ENCODE assay signal across 1 cellular context in the genomic region with DNA sequence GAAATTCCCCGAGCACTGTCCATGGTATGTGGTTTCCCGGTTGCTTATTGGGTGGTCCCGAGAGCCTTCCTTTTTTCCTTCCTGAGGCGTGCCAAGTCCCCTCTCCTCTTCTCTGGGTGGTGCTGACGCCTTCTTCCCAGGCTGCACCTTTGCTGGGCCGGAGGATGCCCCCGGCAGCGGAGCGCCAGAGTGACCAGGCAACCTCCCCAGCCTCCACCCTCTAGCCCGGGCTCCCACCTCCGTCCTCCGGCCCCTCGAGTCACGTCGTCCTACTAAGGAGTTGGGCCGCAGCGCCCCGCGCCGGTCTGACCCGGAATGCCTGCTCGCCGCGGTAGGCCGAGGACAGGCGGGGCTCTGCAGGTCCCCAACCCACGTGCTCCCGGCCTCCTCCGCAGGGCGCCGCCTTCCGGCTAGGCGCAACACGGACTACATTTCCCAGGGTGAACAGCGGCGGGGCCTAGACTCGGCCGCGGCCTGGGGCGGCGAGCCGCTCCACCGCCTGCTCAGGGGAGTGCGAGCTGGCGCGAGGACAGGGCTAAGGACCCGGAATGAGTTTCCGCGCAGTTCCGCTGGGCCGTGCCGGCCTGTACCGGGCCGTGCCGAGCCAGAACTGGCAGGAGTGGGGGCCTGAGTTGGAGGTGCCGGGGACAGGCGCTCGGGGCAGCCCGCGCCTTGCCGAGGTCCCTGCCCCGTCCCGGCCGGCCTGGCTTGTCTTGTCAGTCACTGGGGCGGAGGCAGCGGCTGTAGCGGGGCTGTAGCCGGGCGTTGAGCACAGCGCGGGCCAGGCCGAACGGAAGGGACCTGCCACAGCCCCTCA.
TF ChIP-seq lines count a peak whose summit lies in the region.

A gene with protein sequence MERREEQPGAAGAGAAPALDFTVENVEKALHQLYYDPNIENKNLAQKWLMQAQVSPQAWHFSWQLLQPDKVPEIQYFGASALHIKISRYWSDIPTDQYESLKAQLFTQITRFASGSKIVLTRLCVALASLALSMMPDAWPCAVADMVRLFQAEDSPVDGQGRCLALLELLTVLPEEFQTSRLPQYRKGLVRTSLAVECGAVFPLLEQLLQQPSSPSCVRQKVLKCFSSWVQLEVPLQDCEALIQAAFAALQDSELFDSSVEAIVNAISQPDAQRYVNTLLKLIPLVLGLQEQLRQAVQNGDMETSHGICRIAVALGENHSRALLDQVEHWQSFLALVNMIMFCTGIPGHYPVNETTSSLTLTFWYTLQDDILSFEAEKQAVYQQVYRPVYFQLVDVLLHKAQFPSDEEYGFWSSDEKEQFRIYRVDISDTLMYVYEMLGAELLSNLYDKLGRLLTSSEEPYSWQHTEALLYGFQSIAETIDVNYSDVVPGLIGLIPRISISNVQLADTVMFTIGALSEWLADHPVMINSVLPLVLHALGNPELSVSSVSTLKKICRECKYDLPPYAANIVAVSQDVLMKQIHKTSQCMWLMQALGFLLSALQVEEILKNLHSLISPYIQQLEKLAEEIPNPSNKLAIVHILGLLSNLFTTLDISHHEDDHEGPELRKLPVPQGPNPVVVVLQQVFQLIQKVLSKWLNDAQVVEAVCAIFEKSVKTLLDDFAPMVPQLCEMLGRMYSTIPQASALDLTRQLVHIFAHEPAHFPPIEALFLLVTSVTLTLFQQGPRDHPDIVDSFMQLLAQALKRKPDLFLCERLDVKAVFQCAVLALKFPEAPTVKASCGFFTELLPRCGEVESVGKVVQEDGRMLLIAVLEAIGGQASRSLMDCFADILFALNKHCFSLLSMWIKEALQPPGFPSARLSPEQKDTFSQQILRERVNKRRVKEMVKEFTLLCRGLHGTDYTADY (plus strand): TSS at position 707 of the 817 bp plus-strand sequence. CDS start 651 bp downstream, outside the sequence.

TF ChIP-seq in WTC11, 78 proteins besides CTCF, POLR2A, EP300 and RAD21 (continued from another document and continues in another):
- TF ChIP-seq, protein P1, sequence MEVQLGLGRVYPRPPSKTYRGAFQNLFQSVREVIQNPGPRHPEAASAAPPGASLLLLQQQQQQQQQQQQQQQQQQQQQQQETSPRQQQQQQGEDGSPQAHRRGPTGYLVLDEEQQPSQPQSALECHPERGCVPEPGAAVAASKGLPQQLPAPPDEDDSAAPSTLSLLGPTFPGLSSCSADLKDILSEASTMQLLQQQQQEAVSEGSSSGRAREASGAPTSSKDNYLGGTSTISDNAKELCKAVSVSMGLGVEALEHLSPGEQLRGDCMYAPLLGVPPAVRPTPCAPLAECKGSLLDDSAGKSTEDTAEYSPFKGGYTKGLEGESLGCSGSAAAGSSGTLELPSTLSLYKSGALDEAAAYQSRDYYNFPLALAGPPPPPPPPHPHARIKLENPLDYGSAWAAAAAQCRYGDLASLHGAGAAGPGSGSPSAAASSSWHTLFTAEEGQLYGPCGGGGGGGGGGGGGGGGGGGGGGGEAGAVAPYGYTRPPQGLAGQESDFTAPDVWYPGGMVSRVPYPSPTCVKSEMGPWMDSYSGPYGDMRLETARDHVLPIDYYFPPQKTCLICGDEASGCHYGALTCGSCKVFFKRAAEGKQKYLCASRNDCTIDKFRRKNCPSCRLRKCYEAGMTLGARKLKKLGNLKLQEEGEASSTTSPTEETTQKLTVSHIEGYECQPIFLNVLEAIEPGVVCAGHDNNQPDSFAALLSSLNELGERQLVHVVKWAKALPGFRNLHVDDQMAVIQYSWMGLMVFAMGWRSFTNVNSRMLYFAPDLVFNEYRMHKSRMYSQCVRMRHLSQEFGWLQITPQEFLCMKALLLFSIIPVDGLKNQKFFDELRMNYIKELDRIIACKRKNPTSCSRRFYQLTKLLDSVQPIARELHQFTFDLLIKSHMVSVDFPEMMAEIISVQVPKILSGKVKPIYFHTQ (CRISPR knock-in tag; IDR thresholded peaks at IDR 0.05) = no peak
- TF ChIP-seq ATF1 (CRISPR knock-in tag; IDR thresholded peaks at IDR 0.05) = no peak
- TF ChIP-seq, protein P2, sequence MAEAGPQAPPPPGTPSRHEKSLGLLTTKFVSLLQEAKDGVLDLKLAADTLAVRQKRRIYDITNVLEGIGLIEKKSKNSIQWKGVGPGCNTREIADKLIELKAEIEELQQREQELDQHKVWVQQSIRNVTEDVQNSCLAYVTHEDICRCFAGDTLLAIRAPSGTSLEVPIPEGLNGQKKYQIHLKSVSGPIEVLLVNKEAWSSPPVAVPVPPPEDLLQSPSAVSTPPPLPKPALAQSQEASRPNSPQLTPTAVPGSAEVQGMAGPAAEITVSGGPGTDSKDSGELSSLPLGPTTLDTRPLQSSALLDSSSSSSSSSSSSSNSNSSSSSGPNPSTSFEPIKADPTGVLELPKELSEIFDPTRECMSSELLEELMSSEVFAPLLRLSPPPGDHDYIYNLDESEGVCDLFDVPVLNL (CRISPR knock-in tag; IDR thresholded peaks at IDR 0.05; ENCODE audit: borderline replicate concordance, low read depth) = no peak
- TF ChIP-seq GABPB1 (CRISPR knock-in tag; IDR thresholded peaks at IDR 0.05) = peak; percentile 63; the same call in 1 of the 2 replicates
- no peak for TF ChIP-seq HMGA2 (CRISPR knock-in tag; IDR thresholded peaks at IDR 0.05)
- peak; percentile 63; the same call in 1 of the 2 replicates for TF ChIP-seq TP53 (CRISPR knock-in tag; IDR thresholded peaks at IDR 0.05)
- TF ChIP-seq NR3C1 (CRISPR knock-in tag; conservative IDR thresholded peaks at IDR 0.05; ENCODE audit: low read depth) = no peak
- no peak for TF ChIP-seq EMX1 (CRISPR knock-in tag; IDR thresholded peaks at IDR 0.05)
- TF ChIP-seq, protein P3, sequence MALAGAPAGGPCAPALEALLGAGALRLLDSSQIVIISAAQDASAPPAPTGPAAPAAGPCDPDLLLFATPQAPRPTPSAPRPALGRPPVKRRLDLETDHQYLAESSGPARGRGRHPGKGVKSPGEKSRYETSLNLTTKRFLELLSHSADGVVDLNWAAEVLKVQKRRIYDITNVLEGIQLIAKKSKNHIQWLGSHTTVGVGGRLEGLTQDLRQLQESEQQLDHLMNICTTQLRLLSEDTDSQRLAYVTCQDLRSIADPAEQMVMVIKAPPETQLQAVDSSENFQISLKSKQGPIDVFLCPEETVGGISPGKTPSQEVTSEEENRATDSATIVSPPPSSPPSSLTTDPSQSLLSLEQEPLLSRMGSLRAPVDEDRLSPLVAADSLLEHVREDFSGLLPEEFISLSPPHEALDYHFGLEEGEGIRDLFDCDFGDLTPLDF (CRISPR knock-in tag; IDR thresholded peaks at IDR 0.05) = no peak
- TF ChIP-seq ZNF263 (CRISPR knock-in tag; IDR thresholded peaks at IDR 0.05; ENCODE audit: low read depth) = no peak
- TF ChIP-seq TEAD1 (CRISPR knock-in tag; IDR thresholded peaks at IDR 0.05) = peak; percentile 89
- TF ChIP-seq, protein P4, sequence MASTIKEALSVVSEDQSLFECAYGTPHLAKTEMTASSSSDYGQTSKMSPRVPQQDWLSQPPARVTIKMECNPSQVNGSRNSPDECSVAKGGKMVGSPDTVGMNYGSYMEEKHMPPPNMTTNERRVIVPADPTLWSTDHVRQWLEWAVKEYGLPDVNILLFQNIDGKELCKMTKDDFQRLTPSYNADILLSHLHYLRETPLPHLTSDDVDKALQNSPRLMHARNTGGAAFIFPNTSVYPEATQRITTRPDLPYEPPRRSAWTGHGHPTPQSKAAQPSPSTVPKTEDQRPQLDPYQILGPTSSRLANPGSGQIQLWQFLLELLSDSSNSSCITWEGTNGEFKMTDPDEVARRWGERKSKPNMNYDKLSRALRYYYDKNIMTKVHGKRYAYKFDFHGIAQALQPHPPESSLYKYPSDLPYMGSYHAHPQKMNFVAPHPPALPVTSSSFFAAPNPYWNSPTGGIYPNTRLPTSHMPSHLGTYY (CRISPR knock-in tag; IDR thresholded peaks at IDR 0.05) = 0 out of 2 replicates have a peak, but pooled peaks have one; percentile 73
- TF ChIP-seq, protein P5, sequence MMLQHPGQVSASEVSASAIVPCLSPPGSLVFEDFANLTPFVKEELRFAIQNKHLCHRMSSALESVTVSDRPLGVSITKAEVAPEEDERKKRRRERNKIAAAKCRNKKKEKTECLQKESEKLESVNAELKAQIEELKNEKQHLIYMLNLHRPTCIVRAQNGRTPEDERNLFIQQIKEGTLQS (CRISPR knock-in tag; conservative IDR thresholded peaks at IDR 0.05) = no peak
- TF ChIP-seq, protein P6, sequence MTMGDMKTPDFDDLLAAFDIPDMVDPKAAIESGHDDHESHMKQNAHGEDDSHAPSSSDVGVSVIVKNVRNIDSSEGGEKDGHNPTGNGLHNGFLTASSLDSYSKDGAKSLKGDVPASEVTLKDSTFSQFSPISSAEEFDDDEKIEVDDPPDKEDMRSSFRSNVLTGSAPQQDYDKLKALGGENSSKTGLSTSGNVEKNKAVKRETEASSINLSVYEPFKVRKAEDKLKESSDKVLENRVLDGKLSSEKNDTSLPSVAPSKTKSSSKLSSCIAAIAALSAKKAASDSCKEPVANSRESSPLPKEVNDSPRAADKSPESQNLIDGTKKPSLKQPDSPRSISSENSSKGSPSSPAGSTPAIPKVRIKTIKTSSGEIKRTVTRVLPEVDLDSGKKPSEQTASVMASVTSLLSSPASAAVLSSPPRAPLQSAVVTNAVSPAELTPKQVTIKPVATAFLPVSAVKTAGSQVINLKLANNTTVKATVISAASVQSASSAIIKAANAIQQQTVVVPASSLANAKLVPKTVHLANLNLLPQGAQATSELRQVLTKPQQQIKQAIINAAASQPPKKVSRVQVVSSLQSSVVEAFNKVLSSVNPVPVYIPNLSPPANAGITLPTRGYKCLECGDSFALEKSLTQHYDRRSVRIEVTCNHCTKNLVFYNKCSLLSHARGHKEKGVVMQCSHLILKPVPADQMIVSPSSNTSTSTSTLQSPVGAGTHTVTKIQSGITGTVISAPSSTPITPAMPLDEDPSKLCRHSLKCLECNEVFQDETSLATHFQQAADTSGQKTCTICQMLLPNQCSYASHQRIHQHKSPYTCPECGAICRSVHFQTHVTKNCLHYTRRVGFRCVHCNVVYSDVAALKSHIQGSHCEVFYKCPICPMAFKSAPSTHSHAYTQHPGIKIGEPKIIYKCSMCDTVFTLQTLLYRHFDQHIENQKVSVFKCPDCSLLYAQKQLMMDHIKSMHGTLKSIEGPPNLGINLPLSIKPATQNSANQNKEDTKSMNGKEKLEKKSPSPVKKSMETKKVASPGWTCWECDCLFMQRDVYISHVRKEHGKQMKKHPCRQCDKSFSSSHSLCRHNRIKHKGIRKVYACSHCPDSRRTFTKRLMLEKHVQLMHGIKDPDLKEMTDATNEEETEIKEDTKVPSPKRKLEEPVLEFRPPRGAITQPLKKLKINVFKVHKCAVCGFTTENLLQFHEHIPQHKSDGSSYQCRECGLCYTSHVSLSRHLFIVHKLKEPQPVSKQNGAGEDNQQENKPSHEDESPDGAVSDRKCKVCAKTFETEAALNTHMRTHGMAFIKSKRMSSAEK (CRISPR knock-in tag; IDR thresholded peaks at IDR 0.05; ENCODE audit: borderline replicate concordance) = no peak
- TF ChIP-seq NFE2L1 (CRISPR knock-in tag; IDR thresholded peaks at IDR 0.05) = no peak
- TF ChIP-seq FOXJ3 (CRISPR knock-in tag; IDR thresholded peaks at IDR 0.05; ENCODE audit: borderline replicate concordance) = no peak
- TF ChIP-seq NFYB (CRISPR knock-in tag; conservative IDR thresholded peaks at IDR 0.05; ENCODE audit: low read depth) = no peak
- no peak for TF ChIP-seq CREB1 (CRISPR knock-in tag; IDR thresholded peaks at IDR 0.05)
- TF ChIP-seq SOX15 (CRISPR knock-in tag; IDR thresholded peaks at IDR 0.05) = no peak
- TF ChIP-seq GTF2I (CRISPR knock-in tag; conservative IDR thresholded peaks at IDR 0.05) = no peak
- TF ChIP-seq TEAD4 (CRISPR knock-in tag; IDR thresholded peaks at IDR 0.05) = no peak
- TF ChIP-seq CBFB (CRISPR knock-in tag; IDR thresholded peaks at IDR 0.05; ENCODE audit: low read depth) = no peak; the same call in 1 of the 2 replicates
- TF ChIP-seq, protein P7, sequence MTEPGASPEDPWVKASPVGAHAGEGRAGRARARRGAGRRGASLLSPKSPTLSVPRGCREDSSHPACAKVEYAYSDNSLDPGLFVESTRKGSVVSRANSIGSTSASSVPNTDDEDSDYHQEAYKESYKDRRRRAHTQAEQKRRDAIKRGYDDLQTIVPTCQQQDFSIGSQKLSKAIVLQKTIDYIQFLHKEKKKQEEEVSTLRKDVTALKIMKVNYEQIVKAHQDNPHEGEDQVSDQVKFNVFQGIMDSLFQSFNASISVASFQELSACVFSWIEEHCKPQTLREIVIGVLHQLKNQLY (CRISPR knock-in tag; IDR thresholded peaks at IDR 0.05) = 0 out of 2 replicates have a peak, but pooled peaks have one; percentile 60
- TF ChIP-seq SMAD4 (CRISPR knock-in tag; IDR thresholded peaks at IDR 0.05) = no peak
- no peak for TF ChIP-seq PRRX2 (CRISPR knock-in tag; IDR thresholded peaks at IDR 0.05)
- no peak for TF ChIP-seq OVOL2 (CRISPR knock-in tag; IDR thresholded peaks at IDR 0.05; ENCODE audit: borderline replicate concordance)
- TF ChIP-seq ZNF232 (CRISPR knock-in tag; IDR thresholded peaks at IDR 0.05) = 0 out of 2 replicates have a peak, but pooled peaks have one; percentile 50
- TF ChIP-seq SP1 (CRISPR knock-in tag; conservative IDR thresholded peaks at IDR 0.05) = peak; percentile 92
- peak; percentile 44; the same call in 1 of the 2 replicates for TF ChIP-seq RORB (CRISPR knock-in tag; IDR thresholded peaks at IDR 0.05)
- TF ChIP-seq, protein P8, sequence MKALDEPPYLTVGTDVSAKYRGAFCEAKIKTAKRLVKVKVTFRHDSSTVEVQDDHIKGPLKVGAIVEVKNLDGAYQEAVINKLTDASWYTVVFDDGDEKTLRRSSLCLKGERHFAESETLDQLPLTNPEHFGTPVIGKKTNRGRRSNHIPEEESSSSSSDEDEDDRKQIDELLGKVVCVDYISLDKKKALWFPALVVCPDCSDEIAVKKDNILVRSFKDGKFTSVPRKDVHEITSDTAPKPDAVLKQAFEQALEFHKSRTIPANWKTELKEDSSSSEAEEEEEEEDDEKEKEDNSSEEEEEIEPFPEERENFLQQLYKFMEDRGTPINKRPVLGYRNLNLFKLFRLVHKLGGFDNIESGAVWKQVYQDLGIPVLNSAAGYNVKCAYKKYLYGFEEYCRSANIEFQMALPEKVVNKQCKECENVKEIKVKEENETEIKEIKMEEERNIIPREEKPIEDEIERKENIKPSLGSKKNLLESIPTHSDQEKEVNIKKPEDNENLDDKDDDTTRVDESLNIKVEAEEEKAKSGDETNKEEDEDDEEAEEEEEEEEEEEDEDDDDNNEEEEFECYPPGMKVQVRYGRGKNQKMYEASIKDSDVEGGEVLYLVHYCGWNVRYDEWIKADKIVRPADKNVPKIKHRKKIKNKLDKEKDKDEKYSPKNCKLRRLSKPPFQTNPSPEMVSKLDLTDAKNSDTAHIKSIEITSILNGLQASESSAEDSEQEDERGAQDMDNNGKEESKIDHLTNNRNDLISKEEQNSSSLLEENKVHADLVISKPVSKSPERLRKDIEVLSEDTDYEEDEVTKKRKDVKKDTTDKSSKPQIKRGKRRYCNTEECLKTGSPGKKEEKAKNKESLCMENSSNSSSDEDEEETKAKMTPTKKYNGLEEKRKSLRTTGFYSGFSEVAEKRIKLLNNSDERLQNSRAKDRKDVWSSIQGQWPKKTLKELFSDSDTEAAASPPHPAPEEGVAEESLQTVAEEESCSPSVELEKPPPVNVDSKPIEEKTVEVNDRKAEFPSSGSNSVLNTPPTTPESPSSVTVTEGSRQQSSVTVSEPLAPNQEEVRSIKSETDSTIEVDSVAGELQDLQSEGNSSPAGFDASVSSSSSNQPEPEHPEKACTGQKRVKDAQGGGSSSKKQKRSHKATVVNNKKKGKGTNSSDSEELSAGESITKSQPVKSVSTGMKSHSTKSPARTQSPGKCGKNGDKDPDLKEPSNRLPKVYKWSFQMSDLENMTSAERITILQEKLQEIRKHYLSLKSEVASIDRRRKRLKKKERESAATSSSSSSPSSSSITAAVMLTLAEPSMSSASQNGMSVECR (CRISPR knock-in tag; IDR thresholded peaks at IDR 0.05; ENCODE audit: borderline replicate concordance) = 0 out of 2 replicates have a peak, but pooled peaks have one; percentile 39
